Comparison of ENCODE assay signal across 15 cellular contexts in genomic region chr3:138939563-138940241, GRCh38. TPM values are rescaled to one million over a fixed set of nuclear protein-coding genes. Genes with fewer than 3 reads are reported as not detected.
DNase-seq lines count a peak whose midpoint lies in the region; ATAC-seq and TF ChIP-seq lines count a peak whose summit lies in the region.
"Had no signal": no experiment of that assay in that cellular context is flagged by ENCODE, and none has a peak within 500 bp of the region (broad histone marks: within the 10 kb centered on the region; RNA-seq: fewer than 3 reads in every experiment).

No MANE protein-coding gene starts in this region.

- ATAC-seq in stimulated activated memory B cell treated with anti-CD40 and anti-IgM and Interleukin-4, amounts not matched to agents 10 μg/mL and 1 μg/mL and 100 μg/mL, for 72 hours, result no peak

- H3K9me3 ChIP-seq in ES-I3 (ENCODE audit: control insufficient read depth, insufficient read depth, low read length) (no peaks in the 10 kb centered on the region), HUES6 (ENCODE audit: control insufficient read depth, insufficient read depth, low read depth, low read length) (no peaks in the 10 kb centered on the region), osteoblast (ENCODE audit: low read depth, low read length) (no peaks in the 10 kb centered on the region), GM23248 (ENCODE audit: low read depth) (no peaks in the 10 kb centered on the region)
- H3K9me3 ChIP-seq: right atrium auricular region had no signal

- H3K27me3 Mint-ChIP-seq in stimulated activated memory B cell treated with anti-CD40 and anti-IgM and Interleukin-4, amounts not matched to agents 10 μg/mL and 1 μg/mL and 100 μg/mL, for 72 hours, result peaks cover 100% of the 10 kb centered on the region

- no peaks in the 10 kb centered on the region; the same call in 1 of the 2 replicates for H3K4me1 ChIP-seq in ES-I3 (ENCODE audit: insufficient read depth, low read length)
- peaks cover 50% of the 10 kb centered on the region for H3K4me1 ChIP-seq in HUES6 (ENCODE audit: control insufficient read depth, insufficient read depth, low read length)
- peaks cover 6% of the 10 kb centered on the region for H3K4me1 ChIP-seq in osteoblast (ENCODE audit: insufficient read depth, low read length)
- 0 out of 2 replicates have a peak, but pooled peaks cover 8% of the 10 kb centered on the region for H3K4me1 ChIP-seq in GM23248 (ENCODE audit: insufficient read depth)

- H3K27ac ChIP-seq in HUES6 (ENCODE audit: low read depth, low read length) (no peak overlapping the region), osteoblast (ENCODE audit: low read depth, low read length) (no peak overlapping the region), GM23248 (no peak overlapping the region)
- H3K27ac ChIP-seq: right atrium auricular region had no signal

- peak; percentile 13 for DNase-seq in fibroblast of villous mesenchyme (ENCODE audit: low read depth)
- DNase-seq in osteoblast (ENCODE audit: insufficient read length, low spot score, missing footprints), result peak; percentile 86
- no peak for DNase-seq in NCI-H82 (lab: John Stamatoyannopoulos, UW)
- no peak for DNase-seq in GM23248
- DNase-seq: activated CD4-positive, CD25-positive, alpha-beta regulatory T cell treated with anti-CD3 and anti-CD28 coated beads, Interleukin-2, amount 50 U/mL, for 72 hours; CD4-positive, CD25-positive, alpha-beta regulatory T cell; erythroblast; hippocampal formation; SW 1271 had no signal

- no peaks in the 10 kb centered on the region for H3K36me3 Mint-ChIP-seq in stimulated activated memory B cell treated with anti-CD40 and anti-IgM and Interleukin-4, amounts not matched to agents 10 μg/mL and 1 μg/mL and 100 μg/mL, for 72 hours
- H3K36me3 Mint-ChIP-seq: CD4-positive, CD25-positive, alpha-beta regulatory T cell had no signal

- no peak overlapping the region for H3K4me3 Mint-ChIP-seq in stimulated activated memory B cell treated with anti-CD40 and anti-IgM and Interleukin-4, amounts not matched to agents 10 μg/mL and 1 μg/mL and 100 μg/mL, for 72 hours

- no peaks in the 10 kb centered on the region for H4K20me1 ChIP-seq in osteoblast (ENCODE audit: insufficient read depth, low read length)
- H4K20me1 ChIP-seq in GM23248 (ENCODE audit: insufficient read depth), result no peaks in the 10 kb centered on the region

- H3K36me3 ChIP-seq in ES-I3 (ENCODE audit: insufficient read depth, low read length) (no peaks in the 10 kb centered on the region), HUES6 (ENCODE audit: control insufficient read depth, insufficient read depth, low read length) (no peaks in the 10 kb centered on the region), osteoblast (ENCODE audit: insufficient read depth, low read length) (no peaks in the 10 kb centered on the region), GM23248 (ENCODE audit: low read depth) (no peaks in the 10 kb centered on the region)
- H3K36me3 ChIP-seq: right atrium auricular region had no signal

- in situ Hi-C loops in GM23248 (cut with MboI), result loop anchor here (10.0 kb wide), 1 partner anchor 395 kb away; no protein-coding TSS in a partner anchor

- H2AFZ ChIP-seq in osteoblast (ENCODE audit: low read length) (no peak overlapping the region), GM23248 (no peak overlapping the region)

- TF ChIP-seq CTCF in fibroblast of villous mesenchyme (IDR thresholded peaks at IDR 0.05; ENCODE audit: insufficient read depth, low read depth, low read length) (no peak), osteoblast (IDR thresholded peaks at IDR 0.05; ENCODE audit: extremely low read depth, low read depth, low read length) (no peak)

- H3K79me2 ChIP-seq in osteoblast (ENCODE audit: insufficient read depth, low read length) (no peaks in the 10 kb centered on the region), GM23248 (ENCODE audit: insufficient read depth) (no peaks in the 10 kb centered on the region)

- peaks cover 100% of the 10 kb centered on the region for H3K27me3 ChIP-seq in HUES6 (ENCODE audit: control insufficient read depth, insufficient read depth, low read length)
- H3K27me3 ChIP-seq in osteoblast (ENCODE audit: insufficient read depth, low read length), result peaks cover 94% of the 10 kb centered on the region
- H3K27me3 ChIP-seq in GM23248 (replicated peaks; ENCODE audit: insufficient read depth), result peaks cover 37% of the 10 kb centered on the region

- H3K9me3 Mint-ChIP-seq in stimulated activated memory B cell treated with anti-CD40 and anti-IgM and Interleukin-4, amounts not matched to agents 10 μg/mL and 1 μg/mL and 100 μg/mL, for 72 hours, result no peaks in the 10 kb centered on the region

- peak overlapping the region; percentile 61 for H3K4me3 ChIP-seq in HUES6 (ENCODE audit: low read depth, low read length)
- peak overlapping the region; percentile 2 for H3K4me3 ChIP-seq in fibroblast of villous mesenchyme (ENCODE audit: low read depth, low read length)
- H3K4me3 ChIP-seq in osteoblast (ENCODE audit: insufficient read depth, low read length), result no peak overlapping the region
- H3K4me3 ChIP-seq in GM23248, result no peak overlapping the region
- H3K4me3 ChIP-seq: right atrium auricular region had no signal

- H3K4me2 ChIP-seq in osteoblast (ENCODE audit: insufficient read depth, low read length) (no peak overlapping the region), GM23248 (ENCODE audit: unreplicated experiment) (no peak overlapping the region)

- no peaks in the 10 kb centered on the region; the same call in 1 of the 2 replicates for H3F3A ChIP-seq in GM23248 (ENCODE audit: insufficient read depth)

- H3K4me1 Mint-ChIP-seq in stimulated activated memory B cell treated with anti-CD40 and anti-IgM and Interleukin-4, amounts not matched to agents 10 μg/mL and 1 μg/mL and 100 μg/mL, for 72 hours, result peaks cover 40% of the 10 kb centered on the region

- no peaks in the 10 kb centered on the region for H3K9me2 ChIP-seq in GM23248 (ENCODE audit: insufficient read depth)

- peak overlapping the region; percentile 58; the same call in 1 of the 2 replicates for H3K9ac ChIP-seq in ES-I3 (ENCODE audit: low read depth, low read length)
- H3K9ac ChIP-seq in HUES6 (ENCODE audit: low read length), result no peak overlapping the region
- H3K9ac ChIP-seq in GM23248, result no peak overlapping the region

- no peak overlapping the region for H3K27ac Mint-ChIP-seq in stimulated activated memory B cell treated with anti-CD40 and anti-IgM and Interleukin-4, amounts not matched to agents 10 μg/mL and 1 μg/mL and 100 μg/mL, for 72 hours
- H3K27ac Mint-ChIP-seq: CD4-positive, CD25-positive, alpha-beta regulatory T cell had no signal

- WGBS in GM23248 (ENCODE audit: low coverage in 1 of 2, low lambda C conversion rate in 2 of 2, missing lambda C conversion rate in 2 of 2), 2 experiments, result 49 to 54% methylated on average over 49 to 52 of the region's 52 CpGs

RNA-seq across cellular contexts. Expression of gene FOXL2, which starts 7.2 kb away (rescaled TPM):
- total RNA-seq in fibroblast of villous mesenchyme, result 49.7 and 52.8 TPM in 2 replicates
- under 0.01 and 0.36 TPM in 2 replicates for total RNA-seq in osteoblast
- 3.6 and 3.7 TPM in 2 replicates for total RNA-seq in GM23248 (2014; rRNA removed; shearing (Covaris generic))
- polyA plus RNA-seq in GM23248 (2016; fragmentation: Nextera tagmentation; extraction: Ambion mirVana), result 0.71 and 0.85 TPM in 2 replicates
- total RNA-seq: CD4-positive, CD25-positive, alpha-beta regulatory T cell; HT1080; mononuclear cell; right atrium auricular region had no signal
- polyA plus RNA-seq: CD4-positive, CD25-positive, alpha-beta regulatory T cell had no signal

RNA-seq across cellular contexts. Expression of gene FOXL2NB, which starts 7.3 kb away (rescaled TPM):
- total RNA-seq in fibroblast of villous mesenchyme (61.8 and 101 TPM in 2 replicates), osteoblast (0.36 TPM in 1 of 2 replicates, not detected in the other)
- 0.54 and 2.5 TPM in 2 replicates for total RNA-seq in GM23248 (2014; rRNA removed; shearing (Covaris generic))
- 1.2 and 1.5 TPM in 2 replicates for polyA plus RNA-seq in GM23248 (2016; fragmentation: Nextera tagmentation; extraction: Ambion mirVana)
- total RNA-seq: CD4-positive, CD25-positive, alpha-beta regulatory T cell; HT1080; right atrium auricular region had no signal
- polyA plus RNA-seq: CD4-positive, CD25-positive, alpha-beta regulatory T cell had no signal

Comparison
In these comparisons a context has a peak if more than half of its experiments do, and no peak if none do; other contexts are left out.
1. H3K4me3 ChIP-seq: peak in HUES6 (single experiment) and fibroblast of villous mesenchyme (single experiment); none in osteoblast (single experiment) and GM23248 (single experiment).
2. DNase-seq: peak in fibroblast of villous mesenchyme (single experiment) and osteoblast (single experiment); none in NCI-H82 (single experiment) and GM23248 (single experiment).
3. RNA of gene FOXL2, which starts 7.2 kb away (total RNA-seq): 49.7 to 52.8 TPM in fibroblast of villous mesenchyme; 3.6 to 3.7 TPM in GM23248 and under 0.01 to 0.36 TPM in osteoblast; every median in the first group is over 10 times any median in the second.
4. RNA of gene FOXL2NB, which starts 7.3 kb away (total RNA-seq): 61.8 to 101 TPM in fibroblast of villous mesenchyme; 0.54 to 2.5 TPM in GM23248 and 0.36 TPM in osteoblast; every median in the first group is over 10 times any median in the second.